1 cellular context compared by ENCODE assay signal in genomic region chr6:37257634-37258404, GRCh38.
TF ChIP-seq lines count a peak whose summit lies in the region.

TBC1D22B (plus strand) TSS chr6:37257772; CDS start chr6:37257918, 146 bp downstream.
TMEM217 (minus strand) TSS chr6:37258144; CDS start chr6:37219030, 39,114 bp downstream.

TF ChIP-seq in SK-N-SH, 30 proteins besides CTCF, POLR2A, EP300 and RAD21 (continued from another document):
- peak; percentile 10; the same call in 1 of the 2 replicates for TF ChIP-seq REST (IDR thresholded peaks at IDR 0.05; ENCODE audit: low read depth, low read length)
- TF ChIP-seq YY1 (IDR thresholded peaks at IDR 0.05; ENCODE audit: low read depth): peak; percentile 99
- peak; percentile 52 for TF ChIP-seq NRF1 (IDR thresholded peaks at IDR 0.05; ENCODE audit: low read depth, low read length)
- TF ChIP-seq USF2 (IDR thresholded peaks at IDR 0.05; ENCODE audit: borderline replicate concordance, low read depth, low read length): no peak
